Comparison of ENCODE assay signal across 8 cellular contexts in the genomic region with DNA sequence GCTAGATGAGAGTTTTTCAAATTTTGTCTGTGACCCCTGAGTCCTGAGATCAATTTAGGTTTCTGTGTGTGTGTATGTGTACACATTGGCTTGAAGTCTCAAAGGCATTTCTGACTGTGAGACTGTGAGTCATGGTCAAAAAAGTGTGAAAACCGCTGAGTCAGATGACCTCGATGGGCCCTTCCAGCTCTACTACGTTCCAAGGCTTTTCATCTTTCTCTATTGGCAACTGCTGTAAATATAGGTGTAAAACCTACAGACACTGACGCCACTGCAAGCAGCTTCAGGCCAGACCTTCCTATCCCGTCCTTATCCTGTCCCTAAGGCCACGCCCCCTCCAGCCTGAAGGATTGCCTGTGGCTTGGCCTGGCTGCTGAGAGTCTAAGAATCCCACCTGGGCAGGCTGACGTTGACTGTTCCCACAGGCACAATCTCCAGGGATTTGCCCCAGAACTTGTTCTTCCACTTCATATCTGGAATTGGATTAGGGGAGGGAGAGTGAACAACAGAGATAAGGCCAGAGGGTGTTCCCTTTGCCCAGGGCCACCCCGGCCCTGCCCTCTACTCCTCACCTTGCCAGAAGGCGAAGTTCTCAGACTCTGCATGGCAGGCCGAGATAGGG.
DNase-seq lines count a peak whose midpoint lies in the region; ATAC-seq, FAIRE-seq and TF ChIP-seq lines count a peak whose summit lies in the region.

No MANE protein-coding gene starts in this region.

- ATAC-seq in HG03354 (IDR thresholded peaks at IDR 0.05; ENCODE audit: poor library complexity, severe bottlenecking, unreplicated experiment): no peak
- ATAC-seq in GM18519 (IDR thresholded peaks at IDR 0.05; ENCODE audit: low FRiP score, unreplicated experiment): no peak

- no peak for TF ChIP-seq POLR2A in erythroblast (IDR thresholded peaks at IDR 0.05; ENCODE audit: low read length)

- TF ChIP-seq CTCF in retinal pigment epithelial cell (conservative IDR thresholded peaks at IDR 0.05; ENCODE audit: low read depth, low read length): no peak

- no peak overlapping the region for H3K4me3 ChIP-seq in retinal pigment epithelial cell (ENCODE audit: low read length)

- peak; percentile 94 for FAIRE-seq in RCC 7860 (lab: Jason Lieb, UNC)

- DNase-seq in activated CD4-positive, alpha-beta T cell treated with anti-CD3 and anti-CD28 coated beads for 48 hours: peak; percentile 52
- no peak for DNase-seq in activated CD4-positive, alpha-beta T cell treated with anti-CD3 and anti-CD28 coated beads, Interleukin-2, amount 50 U/mL, for 4 hours
- DNase-seq in RCC 7860 (ENCODE audit: low spot score) (peak; percentile 97), erythroblast (lab: John Stamatoyannopoulos, UW) (peak; percentile 74 to 81), retinal pigment epithelial cell (ENCODE audit: low read depth) (peak; percentile 80), KBM-7 (no peak)

- in situ Hi-C loops in KBM-7 (cut with MboI; ENCODE audit: low pct_unique_long_range_greater_than_20kb, low sequenced_read_pairs): no loop called here

Comparison
In these comparisons a context has a peak if more than half of its experiments do, and no peak if none do; other contexts are left out.
1. DNase-seq: peak in activated CD4-positive, alpha-beta T cell treated with anti-CD3 and anti-CD28 coated beads for 48 hours (single experiment), RCC 7860 (single experiment), erythroblast (2 of 2) and retinal pigment epithelial cell (single experiment); none in activated CD4-positive, alpha-beta T cell treated with anti-CD3 and anti-CD28 coated beads, Interleukin-2, amount 50 U/mL, for 4 hours (0 of 2) and KBM-7 (single experiment).